In the genomic region with DNA sequence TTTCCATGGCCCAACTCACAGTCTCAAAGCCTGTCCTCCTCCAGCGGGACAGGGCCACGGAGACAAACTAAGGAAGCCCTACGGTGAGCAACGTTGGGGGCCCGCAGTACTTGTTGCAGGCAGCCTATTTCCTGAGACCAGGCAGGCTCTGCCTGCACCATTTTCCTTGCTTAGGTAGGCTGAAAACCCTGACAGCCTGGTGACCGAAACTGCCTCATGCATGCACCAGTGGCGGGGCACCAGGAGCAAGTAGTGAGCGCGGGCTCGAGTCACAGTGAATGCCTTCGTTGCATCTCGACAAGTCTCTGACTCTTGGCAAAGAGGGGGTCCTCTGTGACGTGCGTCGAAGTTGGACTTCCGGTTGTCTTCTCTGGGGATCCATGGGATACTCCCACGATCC, we compare ENCODE assay signal across 23 cellular contexts. TPM values are rescaled to one million over a fixed set of nuclear protein-coding genes. Genes with fewer than 3 reads are reported as not detected.
DNase-seq lines count a peak whose midpoint lies in the region; ATAC-seq and TF ChIP-seq lines count a peak whose summit lies in the region.
"Had no signal": no experiment of that assay in that cellular context is flagged by ENCODE, and none has a peak within 500 bp of the region (broad histone marks: within the 10 kb centered on the region; RNA-seq: fewer than 3 reads in every experiment).

No MANE protein-coding gene starts in this region.

- no peak for ATAC-seq in GM18868 (IDR thresholded peaks at IDR 0.05; ENCODE audit: unreplicated experiment)
- ATAC-seq: A549; activated CD4-positive, alpha-beta T cell treated with anti-CD3 and anti-CD28 coated beads for 36 hours; stimulated activated memory B cell treated with anti-CD40 and anti-IgM and Interleukin-4, amounts not matched to agents 10 μg/mL and 1 μg/mL and 100 μg/mL, for 72 hours; upper lobe of right lung had no signal

- H3K9me3 ChIP-seq in suprapubic skin: no peaks in the 10 kb centered on the region
- H3K9me3 ChIP-seq: prostate gland, upper lobe of right lung had no signal

- peak; percentile 37 for DNase-seq in activated CD8-positive, alpha-beta memory T cell treated with anti-CD3 and anti-CD28 coated beads for 24 hours
- no peak for DNase-seq in activated CD8-positive, alpha-beta memory T cell treated with anti-CD3 and anti-CD28 coated beads, Interleukin-2, amount 50 U/mL, for 4 hours
- DNase-seq in H7 (peak; percentile 14), iPS-NIHi11 (ENCODE audit: low spot score) (peak; percentile 11), suprapubic skin (ENCODE audit: low spot score in 2 of 2) (peak; percentile 55 to 73), CD1c-positive myeloid dendritic cell (ENCODE audit: extremely low spot score) (no peak), Kasumi-1 (lab: John Stamatoyannopoulos, UW) (no peak)
- DNase-seq: activated CD4-positive, alpha-beta T cell treated with anti-CD3 and anti-CD28 coated beads for 36 hours; activated naive CD4-positive, alpha-beta T cell; activated T-cell treated with anti-CD3 and anti-CD28 coated beads, Interleukin-2, amount 50 U/mL, for 48 hours; CD4-positive, alpha-beta T cell; cerebellar nuclear complex; GOT3; left ventricle myocardium inferior; NCI-H1048; NCI-H1694; NCI-H748 treated with DMSO at 0.1 percent for 48 hours; Right ventricle myocardium superior; upper lobe of right lung had no signal

- no peak overlapping the region for H3K27ac ChIP-seq in suprapubic skin
- H3K27ac ChIP-seq: A549, left ventricle myocardium inferior, prostate gland, upper lobe of right lung had no signal

- TF ChIP-seq POLR2A in suprapubic skin (IDR thresholded peaks at IDR 0.05): no peak

- TF ChIP-seq CTCF in suprapubic skin (IDR thresholded peaks at IDR 0.05): no peak

- peaks cover 32% of the 10 kb centered on the region for H3K4me1 ChIP-seq in suprapubic skin
- H3K4me1 ChIP-seq: A549, prostate gland, upper lobe of right lung had no signal

- H3K27me3 ChIP-seq in H7 (ENCODE audit: control insufficient read depth, insufficient read depth, low read length): peaks cover 5% of the 10 kb centered on the region; the same call in 1 of the 2 replicates
- no peaks in the 10 kb centered on the region for H3K27me3 ChIP-seq in suprapubic skin

- no peak for TF ChIP-seq EP300 in suprapubic skin (IDR thresholded peaks at IDR 0.05)

- over 99% methylated on average over 12 of the region's 17 CpGs for WGBS in suprapubic skin

- H3K4me3 ChIP-seq in H7 (ENCODE audit: insufficient read depth, low read depth, low read length): no peak overlapping the region
- no peak overlapping the region for H3K4me3 ChIP-seq in suprapubic skin
- H3K4me3 ChIP-seq: A549, left ventricle myocardium inferior, prostate gland, upper lobe of right lung had no signal

- H3K36me3 ChIP-seq in H7 (replicated peaks; ENCODE audit: control insufficient read depth, insufficient read depth, low read length): no peaks in the 10 kb centered on the region
- no peaks in the 10 kb centered on the region for H3K36me3 ChIP-seq in suprapubic skin
- H3K36me3 ChIP-seq: left ventricle myocardium inferior, prostate gland, upper lobe of right lung had no signal

RNA-seq across cellular contexts. Expression of gene ZNF273, which starts 23.3 kb away (rescaled TPM):
- total RNA-seq in H7 (2014; rRNA removed; shearing (Covaris generic)): 0.97 and 3.9 TPM in 2 replicates
- 100 to 1,000 TPM; 123 to 247 (median 164) TPM for total RNA-seq in suprapubic skin

Comparison
In these comparisons a context has a peak if more than half of its experiments do, and no peak if none do; other contexts are left out.
1. DNase-seq: peak in activated CD8-positive, alpha-beta memory T cell treated with anti-CD3 and anti-CD28 coated beads for 24 hours (single experiment), H7 (single experiment), iPS-NIHi11 (single experiment) and suprapubic skin (2 of 2); none in activated CD8-positive, alpha-beta memory T cell treated with anti-CD3 and anti-CD28 coated beads, Interleukin-2, amount 50 U/mL, for 4 hours (single experiment), CD1c-positive myeloid dendritic cell (single experiment) and Kasumi-1 (0 of 2).
2. RNA of gene ZNF273, which starts 23.3 kb away (total RNA-seq): 123 to 247 TPM in suprapubic skin; 0.97 to 3.9 TPM in H7; every median in the first group is over 10 times any median in the second.